30 cellular contexts compared by ENCODE assay signal in genomic region chr9:133906218-133906617, GRCh38.
"Had no signal": no experiment of that assay in that cellular context is flagged by ENCODE, and none has a peak within 500 bp of the region (broad histone marks: within the 10 kb centered on the region; RNA-seq: fewer than 3 reads in every experiment).

No MANE protein-coding gene starts in this region.

- H3K27me3 ChIP-seq: cardiac muscle cell had no signal

- H3K4me1 Mint-ChIP-seq: activated CD4-positive, alpha-beta T cell treated with anti-CD3 and anti-CD28 coated beads, Interleukin-2, amount 10 ng/mL, durations not matched to agents 24 days and 14 days; activated naive CD8-positive, alpha-beta T cell treated with anti-CD3 and anti-CD28 coated beads for 36 hours; activated T-helper 17 cell treated with anti-CD3 and anti-CD28 coated beads, Interleukin-2, amount 50 U/mL, for 72 hours; central memory CD8-positive, alpha-beta T cell; T-cell; T-helper 17 cell had no signal

- H3K27ac Mint-ChIP-seq: activated CD4-positive, alpha-beta T cell treated with anti-CD3 and anti-CD28 coated beads, Interleukin-2, amount 10 ng/mL, durations not matched to agents 24 days and 14 days; activated CD8-positive, alpha-beta T cell treated with anti-CD3 and anti-CD28 coated beads for 36 hours; activated naive CD8-positive, alpha-beta T cell treated with anti-CD3 and anti-CD28 coated beads for 36 hours; activated T-cell treated with anti-CD3 and anti-CD28 coated beads, Interleukin-2, amount 50 U/mL, for 72 hours; activated T-helper 17 cell treated with anti-CD3 and anti-CD28 coated beads, Interleukin-2, amount 50 U/mL, for 72 hours; T-cell; T-helper 17 cell had no signal

- H3K4me3 Mint-ChIP-seq: activated CD4-positive, alpha-beta T cell treated with anti-CD3 and anti-CD28 coated beads, Interleukin-2, amount 10 ng/mL, durations not matched to agents 24 days and 14 days; activated CD8-positive, alpha-beta T cell treated with anti-CD3 and anti-CD28 coated beads for 36 hours; activated naive CD8-positive, alpha-beta T cell treated with anti-CD3 and anti-CD28 coated beads for 36 hours; activated T-cell treated with anti-CD3 and anti-CD28 coated beads, Interleukin-2, amount 50 U/mL, for 72 hours; activated T-helper 17 cell treated with anti-CD3 and anti-CD28 coated beads, Interleukin-2, amount 50 U/mL, for 72 hours; central memory CD8-positive, alpha-beta T cell; T-cell; T-helper 17 cell had no signal

- ATAC-seq: activated CD8-positive, alpha-beta T cell treated with anti-CD3 and anti-CD28 coated beads for 36 hours; activated T-cell treated with anti-CD3 and anti-CD28 coated beads, Interleukin-2, amount 50 U/mL, for 72 hours; activated T-helper 17 cell treated with anti-CD3 and anti-CD28 coated beads, Interleukin-2, amount 50 U/mL, for 72 hours; K562; Panc1; Right ventricle myocardium inferior; SK-N-SH treated with all-trans-retinoic acid at 6 μM for 48 hours; T-cell; T-helper 17 cell had no signal

- H3K9me3 Mint-ChIP-seq: activated CD4-positive, alpha-beta T cell treated with anti-CD3 and anti-CD28 coated beads, Interleukin-2, amount 10 ng/mL, durations not matched to agents 24 days and 14 days; activated CD8-positive, alpha-beta T cell treated with anti-CD3 and anti-CD28 coated beads for 36 hours; activated naive CD8-positive, alpha-beta T cell treated with anti-CD3 and anti-CD28 coated beads for 36 hours; activated T-cell treated with anti-CD3 and anti-CD28 coated beads, Interleukin-2, amount 50 U/mL, for 72 hours; activated T-helper 17 cell treated with anti-CD3 and anti-CD28 coated beads, Interleukin-2, amount 50 U/mL, for 72 hours; central memory CD8-positive, alpha-beta T cell; T-cell had no signal

- H3K27ac ChIP-seq: cardiac muscle cell, VCaP had no signal

- DNase-seq: activated CD4-positive, alpha-beta T cell treated with anti-CD3 and anti-CD28 coated beads, Interleukin-2, amount 10 ng/mL, durations not matched to agents 24 days and 14 days; activated CD4-positive, alpha-beta T cell treated with anti-CD3 and anti-CD28 coated beads, Interleukin-2, amount 50 U/mL, for 4 hours; activated CD8-positive, alpha-beta T cell treated with anti-CD3 and anti-CD28 coated beads for 36 hours; activated effector memory CD4-positive, alpha-beta T cell treated with anti-CD3 and anti-CD28 coated beads, Interleukin-2, amount 50 U/mL, for 16 hours; activated naive CD4-positive, alpha-beta T cell; activated naive CD4-positive, alpha-beta T cell treated with anti-CD3 and anti-CD28 coated beads, Interleukin-2, amount 50 U/mL, for 16 hours; activated naive CD8-positive, alpha-beta T cell treated with anti-CD3 and anti-CD28 coated beads for 36 hours; activated T-cell treated with anti-CD3 and anti-CD28 coated beads, Interleukin-2, amount 50 U/mL, for 1 hour; activated T-cell treated with anti-CD3 and anti-CD28 coated beads, Interleukin-2, amount 50 U/mL, for 72 hours; amniotic stem cell; aorta; NCI-H1092 treated with DMSO at 0.1 percent for 48 hours; NCI-H1417; NCI-H187 treated with DMSO at 0.1 percent for 48 hours; NCI-H2081; NCI-H226; NCI-H446 treated with DMSO at 0.1 percent for 48 hours; NCI-H524; SIG-M5; T-cell; T-helper 17 cell; T-helper 9 cell had no signal

- H3K4me3 ChIP-seq: cardiac muscle cell, K562 had no signal

- H3K36me3 ChIP-seq: cardiac muscle cell had no signal

- H3K27me3 Mint-ChIP-seq: activated CD4-positive, alpha-beta T cell treated with anti-CD3 and anti-CD28 coated beads, Interleukin-2, amount 10 ng/mL, durations not matched to agents 24 days and 14 days; activated CD8-positive, alpha-beta T cell treated with anti-CD3 and anti-CD28 coated beads for 36 hours; activated naive CD8-positive, alpha-beta T cell treated with anti-CD3 and anti-CD28 coated beads for 36 hours; activated T-helper 17 cell treated with anti-CD3 and anti-CD28 coated beads, Interleukin-2, amount 50 U/mL, for 72 hours; central memory CD8-positive, alpha-beta T cell; T-cell; T-helper 17 cell had no signal

- H3K36me3 Mint-ChIP-seq: activated naive CD8-positive, alpha-beta T cell treated with anti-CD3 and anti-CD28 coated beads for 36 hours; T-cell had no signal
